1 cellular context compared by ENCODE assay signal in the genomic region with DNA sequence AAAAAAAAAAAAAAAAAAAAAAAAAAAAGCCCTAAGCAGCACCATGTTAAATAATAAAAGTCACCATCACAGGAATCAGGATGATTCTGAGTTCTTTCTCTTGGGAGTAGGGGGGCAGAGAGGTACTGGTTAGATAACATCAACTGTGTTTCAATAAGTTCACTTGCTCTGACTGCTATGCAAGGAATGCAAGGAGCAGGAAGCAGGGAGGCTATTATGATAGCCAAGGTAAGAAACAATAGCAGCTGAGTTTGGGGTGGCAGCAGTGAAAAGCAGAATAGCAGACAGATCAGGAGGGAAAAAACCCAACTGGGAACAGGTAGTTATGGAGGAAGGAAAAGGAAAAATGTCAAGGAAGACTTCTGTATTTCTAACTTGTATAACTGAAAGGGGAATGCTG.
TF ChIP-seq lines count a peak whose summit lies in the region.

No MANE protein-coding gene starts in this region.

TF ChIP-seq in H1, 55 proteins besides CTCF, POLR2A, EP300 and RAD21:
- peak; percentile 58; the same call in 1 of the 2 replicates for TF ChIP-seq TEAD4 (IDR thresholded peaks at IDR 0.05; ENCODE audit: low read depth, low read length)
- no peak for TF ChIP-seq EZH2 (IDR thresholded peaks at IDR 0.05; ENCODE audit: low read depth, low read length, severe bottlenecking)
